ENCODE assay signal across 12 cellular contexts in genomic region chr15:89051875-89052274, GRCh38. TPM values are rescaled to one million over a fixed set of nuclear protein-coding genes. Genes with fewer than 3 reads are reported as not detected.
DNase-seq lines count a peak whose midpoint lies in the region; ATAC-seq and TF ChIP-seq lines count a peak whose summit lies in the region.
"Had no signal": no experiment of that assay in that cellular context is flagged by ENCODE, and none has a peak within 500 bp of the region (broad histone marks: within the 10 kb centered on the region; RNA-seq: fewer than 3 reads in every experiment).

No MANE protein-coding gene starts in this region.

- TF ChIP-seq CTCF in GM23338 (conservative IDR thresholded peaks at IDR 0.05; ENCODE audit: low read depth in 2 of 2) (no peak), brain microvascular endothelial cell (IDR thresholded peaks at IDR 0.05; ENCODE audit: low read depth, low read length, missing control alignments) (no peak), type B pancreatic cell (conservative IDR thresholded peaks at IDR 0.05) (no peak), suprapubic skin (IDR thresholded peaks at IDR 0.05) (no peak)

- no peak overlapping the region for H3K4me3 Mint-ChIP-seq in GM23338
- H3K4me3 Mint-ChIP-seq in type B pancreatic cell, result no peak overlapping the region
- H3K4me3 Mint-ChIP-seq: activated CD4-positive, alpha-beta memory T cell treated with anti-CD3 and anti-CD28 coated beads for 36 hours; activated naive CD8-positive, alpha-beta T cell treated with anti-CD3 and anti-CD28 coated beads for 36 hours had no signal

- H3K4me1 Mint-ChIP-seq in GM23338 (peaks cover 17% of the 10 kb centered on the region), type B pancreatic cell (ENCODE audit: unreplicated experiment) (no peaks in the 10 kb centered on the region)

- in situ Hi-C loops in brain microvascular endothelial cell (cut with HindIII; ENCODE audit: low pct_ligation_motif_present, low sequenced_read_pairs), result loop anchor here (10.0 kb wide), 1 partner anchor 113 kb away; no protein-coding TSS in a partner anchor

- DNase-seq in GM23338 (ENCODE audit: low spot score), result peak; percentile 10
- DNase-seq in brain microvascular endothelial cell, result peak; percentile 87
- DNase-seq in iris pigment epithelial cell (ENCODE audit: low read depth), result peak; percentile 59
- peak; percentile 95 for DNase-seq in stromal cell of bone marrow (ENCODE audit: low read depth)
- no peak for DNase-seq in posterior vena cava (ENCODE audit: low spot score)
- no peak for DNase-seq in type B pancreatic cell (ENCODE audit: extremely low spot score, unreplicated experiment)
- DNase-seq in suprapubic skin (ENCODE audit: low spot score in 2 of 2), result no peak
- DNase-seq: activated CD4-positive, alpha-beta memory T cell treated with anti-CD3 and anti-CD28 coated beads for 36 hours; activated naive CD8-positive, alpha-beta T cell treated with anti-CD3 and anti-CD28 coated beads for 36 hours; DMS79; NCI-H2081 had no signal

- 43% methylated on average over 2 of the region's 2 CpGs for WGBS in suprapubic skin

- H3K36me3 Mint-ChIP-seq in GM23338 (ENCODE audit: low read depth) (peaks cover 18% of the 10 kb centered on the region), type B pancreatic cell (no peaks in the 10 kb centered on the region)

- H3K9me2 ChIP-seq in GM23338 (ENCODE audit: insufficient read depth), result peaks cover 11% of the 10 kb centered on the region

- TF ChIP-seq EP300 in suprapubic skin (IDR thresholded peaks at IDR 0.05), result no peak

- no peak overlapping the region for H2AFZ ChIP-seq in GM23338

- no peak overlapping the region for H3K4me2 ChIP-seq in GM23338

- H3K27ac ChIP-seq in GM23338 (ENCODE audit: low read depth), result no peak overlapping the region
- peak overlapping the region; percentile 96 for H3K27ac ChIP-seq in brain microvascular endothelial cell
- H3K27ac ChIP-seq in suprapubic skin, result no peak overlapping the region

- no peaks in the 10 kb centered on the region for H3K79me2 ChIP-seq in GM23338 (replicated peaks; ENCODE audit: insufficient read depth)

- no peaks in the 10 kb centered on the region for H3F3A ChIP-seq in GM23338 (replicated peaks; ENCODE audit: low read depth)

- H3K4me1 ChIP-seq in GM23338 (ENCODE audit: insufficient read depth) (peaks cover 6% of the 10 kb centered on the region; the same call in 1 of the 2 replicates), suprapubic skin (no peaks in the 10 kb centered on the region)

- no peaks in the 10 kb centered on the region for H3K36me3 ChIP-seq in GM23338 (ENCODE audit: insufficient read depth)
- H3K36me3 ChIP-seq in brain microvascular endothelial cell (replicated peaks), result no peaks in the 10 kb centered on the region
- no peaks in the 10 kb centered on the region for H3K36me3 ChIP-seq in suprapubic skin

- no peaks in the 10 kb centered on the region for H4K20me1 ChIP-seq in GM23338 (replicated peaks; ENCODE audit: insufficient read depth)

- ATAC-seq in GM23338 (no peak), HG02798 (IDR thresholded peaks at IDR 0.05; ENCODE audit: poor library complexity, unreplicated experiment) (no peak)

- H3K9me3 ChIP-seq in suprapubic skin, result no peaks in the 10 kb centered on the region

- H3K27me3 ChIP-seq in GM23338 (ENCODE audit: insufficient read depth) (no peaks in the 10 kb centered on the region), brain microvascular endothelial cell (replicated peaks) (no peaks in the 10 kb centered on the region), suprapubic skin (no peaks in the 10 kb centered on the region)

- intact Hi-C loops in posterior vena cava (cut with DNase I), result no loop called here

- H3K9me3 Mint-ChIP-seq in GM23338, result peaks cover 17% of the 10 kb centered on the region
- peaks cover 5% of the 10 kb centered on the region for H3K9me3 Mint-ChIP-seq in type B pancreatic cell
- H3K9me3 Mint-ChIP-seq: activated CD4-positive, alpha-beta memory T cell treated with anti-CD3 and anti-CD28 coated beads for 36 hours had no signal

- H3K27ac Mint-ChIP-seq in GM23338, result no peak overlapping the region
- no peak overlapping the region for H3K27ac Mint-ChIP-seq in type B pancreatic cell
- H3K27ac Mint-ChIP-seq: activated CD4-positive, alpha-beta memory T cell treated with anti-CD3 and anti-CD28 coated beads for 36 hours; activated naive CD8-positive, alpha-beta T cell treated with anti-CD3 and anti-CD28 coated beads for 36 hours had no signal

- no peak overlapping the region for H3K4me3 ChIP-seq in GM23338
- H3K4me3 ChIP-seq in brain microvascular endothelial cell (ENCODE audit: low read depth, low read length), result no peak overlapping the region
- H3K4me3 ChIP-seq in suprapubic skin, result no peak overlapping the region

- TF ChIP-seq POLR2A in suprapubic skin (IDR thresholded peaks at IDR 0.05), result no peak

- H3K27me3 Mint-ChIP-seq in GM23338 (ENCODE audit: insufficient read depth, low read depth, poor library complexity) (peaks cover 10% of the 10 kb centered on the region), type B pancreatic cell (no peaks in the 10 kb centered on the region)
- H3K27me3 Mint-ChIP-seq: activated CD4-positive, alpha-beta memory T cell treated with anti-CD3 and anti-CD28 coated beads for 36 hours; activated naive CD8-positive, alpha-beta T cell treated with anti-CD3 and anti-CD28 coated beads for 36 hours had no signal

TF ChIP-seq in GM23338, 12 proteins besides CTCF, POLR2A, EP300 and RAD21 (continues in another document):
- no peak for TF ChIP-seq JUNB (IDR thresholded peaks at IDR 0.05; ENCODE audit: unreplicated experiment)
- TF ChIP-seq ZNF462 (CRISPR knock-in tag; IDR thresholded peaks at IDR 0.05), result no peak
- TF ChIP-seq CREB1 (CRISPR knock-in tag; IDR thresholded peaks at IDR 0.05; ENCODE audit: low read depth), result no peak

RNA-seq across cellular contexts. Expression of gene ABHD2, which starts 36.4 kb away (rescaled TPM):
- total RNA-seq in GM23338 (2014; rRNA removed; shearing (Covaris generic)), result 15.2 and 15.7 TPM in 2 replicates
- 5.2 and 5.3 TPM in 2 replicates for polyA plus RNA-seq in GM23338 (2016; fragmentation: Nextera tagmentation; extraction: Ambion mirVana)
- total RNA-seq in posterior vena cava (100 to 1,000 TPM in 1 of 2 donors, 10 to 100 TPM in 1; 88.7 to 142 TPM), type B pancreatic cell (ENCODE audit: low replicate concordance) (55.4 and 63.9 TPM in 2 replicates), suprapubic skin (10 to 100 TPM; 38.0 to 78.0 (median 63.2) TPM)

Comparison
In these comparisons a context has a peak if more than half of its experiments do, and no peak if none do; other contexts are left out.
1. DNase-seq: peak in GM23338 (single experiment), brain microvascular endothelial cell (single experiment), iris pigment epithelial cell (single experiment) and stromal cell of bone marrow (single experiment); none in posterior vena cava (single experiment), type B pancreatic cell (single experiment) and suprapubic skin (0 of 2).